20 cellular contexts compared by ENCODE assay signal in genomic region chr4:174425669-174426068, GRCh38.
DNase-seq lines count a peak whose midpoint lies in the region; ATAC-seq, FAIRE-seq and TF ChIP-seq lines count a peak whose summit lies in the region.
"Had no signal": no experiment of that assay in that cellular context is flagged by ENCODE, and none has a peak within 500 bp of the region (broad histone marks: within the 10 kb centered on the region; RNA-seq: fewer than 3 reads in every experiment).

No MANE protein-coding gene starts in this region.

- no peaks in the 10 kb centered on the region for H3K27me3 Mint-ChIP-seq in activated CD8-positive, alpha-beta T cell treated with anti-CD3 and anti-CD28 coated beads, Interleukin-2, amount 10 ng/mL, durations not matched to agents 7 days and 5 days (ENCODE audit: low read depth)
- H3K27me3 Mint-ChIP-seq: B cell had no signal

- no peak for TF ChIP-seq POLR2A in erythroblast (IDR thresholded peaks at IDR 0.05; ENCODE audit: low read length)

- DNase-seq in RCC 7860 (ENCODE audit: low spot score) (peak; percentile 22), erythroblast (lab: John Stamatoyannopoulos, UW) (peak; percentile 9 to 11), renal cortical epithelial cell (ENCODE audit: low read depth) (peak; percentile 74), NCI-H1048 (lab: John Stamatoyannopoulos, UW) (no peak), NCI-H82 (lab: John Stamatoyannopoulos, UW) (no peak)
- DNase-seq in activated CD8-positive, alpha-beta T cell treated with anti-CD3 and anti-CD28 coated beads, Interleukin-2, amount 10 ng/mL, durations not matched to agents 7 days and 5 days, result no peak
- DNase-seq: Caco-2; CD4-positive, CD25-positive, alpha-beta regulatory T cell; CD8-positive, alpha-beta T cell; DMS 273 treated with DMSO at 0.1 percent for 48 hours; DMS79; EL; GDM1; H9 had no signal

- H3K4me3 Mint-ChIP-seq in activated CD8-positive, alpha-beta T cell treated with anti-CD3 and anti-CD28 coated beads, Interleukin-2, amount 10 ng/mL, durations not matched to agents 7 days and 5 days, result no peak overlapping the region
- H3K4me3 Mint-ChIP-seq: B cell; CD4-positive, CD25-positive, alpha-beta regulatory T cell; CD8-positive, alpha-beta T cell; GM23338; H9 had no signal

- POLR2A ChIA-PET in activated CD8-positive, alpha-beta T cell treated with anti-CD3 and anti-CD28 coated beads, Interleukin-2, amount 10 ng/mL, durations not matched to agents 7 days and 5 days (lab: Charles Lee), result no interaction called here

- H3K9me3 Mint-ChIP-seq in activated CD8-positive, alpha-beta T cell treated with anti-CD3 and anti-CD28 coated beads, Interleukin-2, amount 10 ng/mL, durations not matched to agents 7 days and 5 days (ENCODE audit: insufficient read depth), result no peaks in the 10 kb centered on the region
- H3K9me3 Mint-ChIP-seq: CD8-positive, alpha-beta T cell; GM23338; H9 had no signal

- FAIRE-seq in RCC 7860 (lab: Jason Lieb, UNC), result peak; percentile 78
- FAIRE-seq: D721Med, GM12878, GM19239 had no signal

- peaks cover 18% of the 10 kb centered on the region for H3K4me1 Mint-ChIP-seq in activated CD8-positive, alpha-beta T cell treated with anti-CD3 and anti-CD28 coated beads, Interleukin-2, amount 10 ng/mL, durations not matched to agents 7 days and 5 days (ENCODE audit: low read depth)
- H3K4me1 Mint-ChIP-seq: GM23338 had no signal

- H3K36me3 Mint-ChIP-seq in activated CD8-positive, alpha-beta T cell treated with anti-CD3 and anti-CD28 coated beads, Interleukin-2, amount 10 ng/mL, durations not matched to agents 7 days and 5 days (ENCODE audit: low read depth), result no peaks in the 10 kb centered on the region
- H3K36me3 Mint-ChIP-seq: CD4-positive, CD25-positive, alpha-beta regulatory T cell; CD8-positive, alpha-beta T cell had no signal

- H3K27ac Mint-ChIP-seq in activated CD8-positive, alpha-beta T cell treated with anti-CD3 and anti-CD28 coated beads, Interleukin-2, amount 10 ng/mL, durations not matched to agents 7 days and 5 days, result no peak overlapping the region
- H3K27ac Mint-ChIP-seq: B cell; CD4-positive, CD25-positive, alpha-beta regulatory T cell; CD8-positive, alpha-beta T cell; GM23338; H9 had no signal

- no peak for ATAC-seq in activated CD8-positive, alpha-beta T cell treated with anti-CD3 and anti-CD28 coated beads, Interleukin-2, amount 10 ng/mL, durations not matched to agents 7 days and 5 days
- ATAC-seq: CD8-positive, alpha-beta T cell; GM12878; GM23338; HCT116 had no signal

- CTCF ChIA-PET in activated CD8-positive, alpha-beta T cell treated with anti-CD3 and anti-CD28 coated beads, Interleukin-2, amount 10 ng/mL, durations not matched to agents 7 days and 5 days (lab: Charles Lee), result no interaction called here

Comparison
In these comparisons a context has a peak if more than half of its experiments do, and no peak if none do; other contexts are left out.
1. DNase-seq: peak in RCC 7860 (single experiment), erythroblast (2 of 2) and renal cortical epithelial cell (single experiment); none in activated CD8-positive, alpha-beta T cell treated with anti-CD3 and anti-CD28 coated beads, Interleukin-2, amount 10 ng/mL, durations not matched to agents 7 days and 5 days (single experiment), NCI-H1048 (single experiment) and NCI-H82 (single experiment).